Comparison of ENCODE assay signal across 27 cellular contexts in the genomic region with DNA sequence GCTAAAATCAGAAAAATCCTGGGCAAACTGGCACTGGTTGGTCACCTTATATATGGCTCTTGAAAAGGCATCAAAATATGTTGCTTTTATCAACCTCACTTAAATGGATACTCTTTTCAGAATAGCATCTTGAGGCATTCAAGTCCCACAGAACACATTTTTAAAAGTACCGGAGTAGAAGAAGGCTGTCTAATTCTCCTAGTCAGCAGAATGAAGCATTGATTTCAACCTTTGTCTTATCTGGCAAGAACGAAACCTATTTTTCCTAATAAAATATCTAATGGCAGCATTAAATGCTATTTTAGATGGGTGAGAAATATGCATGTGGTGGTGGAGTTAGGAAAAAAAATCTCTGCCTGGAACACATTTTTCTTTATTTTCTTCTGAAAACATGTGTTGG. TPM values are rescaled to one million over a fixed set of nuclear protein-coding genes. Genes with fewer than 3 reads are reported as not detected.
DNase-seq lines count a peak whose midpoint lies in the region; ATAC-seq, FAIRE-seq and TF ChIP-seq lines count a peak whose summit lies in the region.
"Had no signal": no experiment of that assay in that cellular context is flagged by ENCODE, and none has a peak within 500 bp of the region (broad histone marks: within the 10 kb centered on the region; RNA-seq: fewer than 3 reads in every experiment).

No MANE protein-coding gene starts in this region.

- H3K9me3 ChIP-seq in HepG2 (ENCODE audit: low read length) (no peaks in the 10 kb centered on the region), right lobe of liver (no peaks in the 10 kb centered on the region), K562 (replicated peaks; ENCODE audit: control insufficient read depth, insufficient read depth, low read depth, low read length) (no peaks in the 10 kb centered on the region)
- H3K9me3 ChIP-seq: BE2C, BLaER1 had no signal

- H3K27me3 ChIP-seq in HepG2 (ENCODE audit: control insufficient read depth in 1 of 2, insufficient read depth in 2 of 2, low read length in 2 of 2) (no peaks in the 10 kb centered on the region), right lobe of liver (no peaks in the 10 kb centered on the region), K562 (ENCODE audit: control insufficient read depth in 2 of 2, insufficient read depth in 2 of 2, low read length in 2 of 2) (no peaks in the 10 kb centered on the region)
- H3K27me3 ChIP-seq: BE2C, BLaER1 had no signal

- CTCF ChIA-PET in HepG2 (lab: Yijun Ruan, JAX; ENCODE audit: low intra/inter-chr PET ratio, low total read pairs) (no interaction called here), K562 (lab: Yijun Ruan, JAX; ENCODE audit: low intra/inter-chr PET ratio) (no interaction called here)

- H2AFZ ChIP-seq in HepG2 (ENCODE audit: low read length) (no peak overlapping the region), K562 (ENCODE audit: low read depth, low read length) (no peak overlapping the region)

- BruUV-seq in HepG2 (replicated peaks; lab: Mats Ljungman, UMichigan) (no TSS peak), K562 (replicated peaks; lab: Mats Ljungman, UMichigan) (no TSS peak)

- TF ChIP-seq EP300 in HepG2 (IDR thresholded peaks at IDR 0.05; ENCODE audit: low read depth in 2 of 2, low read length in 2 of 2) (no peak), HepG2 (CRISPR knock-in tag; IDR thresholded peaks at IDR 0.05; ENCODE audit: borderline replicate concordance) (no peak), K562 (IDR thresholded peaks at IDR 0.05; ENCODE audit: low read length) (no peak)

- DNase-seq in HepG2 (ENCODE audit: low spot score) (no peak), right lobe of liver (no peak), K562 (ENCODE audit: extremely low read depth in 1 of 4, low spot score in 3 of 4) (no peak)
- DNase-seq: ACHN; BE2C; C1 segment of cervical spinal cord; CD4-positive, alpha-beta memory T cell; CD4-positive, CD25-positive, alpha-beta regulatory T cell; CD8-positive, alpha-beta memory T cell; COR-L47; DMS 273 treated with DMSO at 0.1 percent for 48 hours; DMS153; DMS53; DMS79; DND-41; EL; GDM1 had no signal

- no peaks in the 10 kb centered on the region for H3K79me2 ChIP-seq in HepG2 (ENCODE audit: insufficient read depth, low read length)
- no peaks in the 10 kb centered on the region for H3K79me2 ChIP-seq in K562 (ENCODE audit: control insufficient read depth, insufficient read depth, low read length)

- H3K4me2 ChIP-seq in HepG2 (ENCODE audit: low read depth, low read length) (no peak overlapping the region), K562 (ENCODE audit: insufficient read depth, low read length) (no peak overlapping the region)
- H3K4me2 ChIP-seq: BLaER1 had no signal

- H3K4me3 ChIP-seq in HepG2 (replicated peaks in 1 of 3; ENCODE audit: insufficient read depth in 1 of 3, low read depth in 2 of 3, low read length in 3 of 3) (no peak overlapping the region), right lobe of liver (no peak overlapping the region), K562 (no peak overlapping the region)
- H3K4me3 ChIP-seq: BLaER1, GM12878 had no signal

- POLR2A ChIA-PET in HepG2 (lab: Yijun Ruan, JAX) (no interaction called here), K562 (lab: Yijun Ruan, JAX) (no interaction called here)

- H3K9me1 ChIP-seq in K562 (ENCODE audit: control insufficient read depth, insufficient read depth, low read length): no peaks in the 10 kb centered on the region

- TF ChIP-seq CTCF in HepG2 (CRISPR knock-in tag; IDR thresholded peaks at IDR 0.05) (no peak), right lobe of liver (IDR thresholded peaks at IDR 0.05) (no peak), K562 (IDR thresholded peaks at IDR 0.05 in 2 of 3, conservative IDR thresholded peaks at IDR 0.05 in 1 of 3; ENCODE audit: insufficient read depth in 2 of 3, low read depth in 1 of 3, low read length in 3 of 3) (no peak)

- H3K36me3 ChIP-seq in HepG2 (replicated peaks in 1 of 2; ENCODE audit: control insufficient read depth in 1 of 2, insufficient read depth in 2 of 2, low read length in 2 of 2) (no peaks in the 10 kb centered on the region), right lobe of liver (no peaks in the 10 kb centered on the region), K562 (ENCODE audit: control insufficient read depth, insufficient read depth, low read length) (no peaks in the 10 kb centered on the region)
- H3K36me3 ChIP-seq: BE2C, BLaER1 had no signal

- no peak overlapping the region for H3K27ac ChIP-seq in HepG2 (ENCODE audit: extremely low read length, insufficient read depth, low read length)
- no peak overlapping the region for H3K27ac ChIP-seq in right lobe of liver
- H3K27ac ChIP-seq in K562 (ENCODE audit: extremely low read depth, low read depth, low read length): no peak overlapping the region
- H3K27ac ChIP-seq: 22Rv1, BLaER1 had no signal

- ATAC-seq in HepG2 (no peak), right lobe of liver (no peak), K562 (no peak), GM19324 (IDR thresholded peaks at IDR 0.05; ENCODE audit: low FRiP score, unreplicated experiment) (no peak), HG02852 (IDR thresholded peaks at IDR 0.05; ENCODE audit: unreplicated experiment) (no peak)
- ATAC-seq: GM12878 had no signal

- FAIRE-seq in HepG2 (lab: Jason Lieb, UNC) (no peak), K562 (lab: Jason Lieb, UNC) (no peak)
- FAIRE-seq: GM12878, GM12892, GM18507 had no signal

- H3K9ac ChIP-seq in HepG2 (ENCODE audit: insufficient read depth, low read depth, low read length): no peak overlapping the region
- no peak overlapping the region for H3K9ac ChIP-seq in K562 (ENCODE audit: insufficient read depth in 1 of 2, low read depth in 2 of 2, low read length in 2 of 2)
- H3K9ac ChIP-seq: BLaER1 had no signal

- intact Hi-C loops in HepG2 (cut with micrococcal nuclease; ENCODE audit: unreplicated experiment): no loop called here
- intact Hi-C loops in right lobe of liver (cut with DNase I): loop anchor here in 1 of 2 donors (10.0 kb wide), 1 partner anchor 602 kb away; no protein-coding TSS in a partner anchor
- intact Hi-C loops in K562 (cut with micrococcal nuclease): no loop called here

- TF ChIP-seq RAD21 in HepG2 (CRISPR knock-in tag; IDR thresholded peaks at IDR 0.05) (no peak), K562 (CRISPR knock-in tag; conservative IDR thresholded peaks at IDR 0.05 in 1 of 2, IDR thresholded peaks at IDR 0.05 in 1 of 2) (no peak)

- 43% methylated on average over 2 of the region's 2 CpGs for WGBS in HepG2 (ENCODE audit: low lambda C conversion rate)
- WGBS in right lobe of liver (ENCODE audit: insufficient coverage, low coverage, low lambda C conversion rate, missing lambda C conversion rate): 33% methylated on average over 2 of the region's 2 CpGs
- 3% methylated on average over 2 of the region's 2 CpGs for WGBS in K562 (ENCODE audit: insufficient coverage, low coverage, missing lambda C conversion rate)

- no peak for TF ChIP-seq POLR2A in HepG2 (IDR thresholded peaks at IDR 0.05; ENCODE audit: insufficient read depth in 1 of 2, low read depth in 2 of 2, low read length in 2 of 2)
- TF ChIP-seq POLR2A in right lobe of liver (IDR thresholded peaks at IDR 0.05): no peak
- no peak for TF ChIP-seq POLR2A in K562 (conservative IDR thresholded peaks at IDR 0.05)

- H4K20me1 ChIP-seq in HepG2 (ENCODE audit: insufficient read depth, low read length) (no peaks in the 10 kb centered on the region), K562 (replicated peaks; ENCODE audit: control insufficient read depth, insufficient read depth, low read length) (no peaks in the 10 kb centered on the region)
- H4K20me1 ChIP-seq: BLaER1 had no signal

- H3K4me1 ChIP-seq in HepG2 (ENCODE audit: insufficient read depth, low read length) (no peaks in the 10 kb centered on the region), right lobe of liver (no peaks in the 10 kb centered on the region), K562 (replicated peaks in 1 of 2; ENCODE audit: control insufficient read depth in 2 of 2, insufficient read depth in 2 of 2, low read length in 2 of 2) (no peaks in the 10 kb centered on the region)
- H3K4me1 ChIP-seq: BE2C had no signal

- in situ Hi-C loops in HepG2 (cut with HindIII; ENCODE audit: extremely low pct_ligation_motif_present, low pct_unique_long_range_greater_than_20kb) (no loop called here), K562 (cut with MboI) (loop anchor here (5.0 kb wide), 1 partner anchor 355 kb away; no protein-coding TSS in a partner anchor)

RNA-seq across cellular contexts. Expression of gene TMEFF2, which starts 27.8 kb away (rescaled TPM):
- total RNA-seq in HepG2 (2016; rRNA removed; fragmentation: Illumina TruSeq; extraction: Trizol) (not detected in 2 replicates), right lobe of liver (not detected), K562 (2014; rRNA removed) (not detected in 2 replicates), K562 (2014; rRNA removed; fragmentation: Illumina TruSeq; extraction: Trizol) (not detected in 2 replicates), K562 (2015; rRNA removed; fragmentation: Illumina TruSeq; extraction: Trizol) (not detected in 2 replicates), K562 (2021) (not detected in 2 replicates)
- total RNA-seq in HepG2 (2016; cell fraction: cytosol; rRNA removed; fragmentation: Illumina TruSeq; extraction: Trizol; ENCODE audit: low read depth): not detected in 2 replicates
- not detected in 2 replicates for total RNA-seq in HepG2 (2016; cell fraction: insoluble cytoplasmic fraction; rRNA removed; fragmentation: Illumina TruSeq; extraction: Trizol)
- not detected in 2 replicates for total RNA-seq in HepG2 (2016; cell fraction: membrane; rRNA removed; fragmentation: Illumina TruSeq; extraction: Trizol)
- total RNA-seq in HepG2 (2016; cell fraction: nucleus; rRNA removed; fragmentation: Illumina TruSeq; extraction: Trizol): not detected in 2 replicates
- polyA plus RNA-seq in HepG2 (2011; rRNA removed) (not detected in 2 replicates), K562 (2011; rRNA removed) (not detected in 2 replicates), K562 (2014; fragmentation: Illumina TruSeq; extraction: Trizol) (not detected in 2 replicates), K562 (2014; fragmentation: Nextera tagmentation; extraction: Ambion mirVana) (1 to 10 TPM in 1 of 2 experiments, not detected in 1; 1.4 TPM), K562 (2014; rRNA removed) (not detected in 2 replicates)
- not detected in 2 replicates for polyA plus RNA-seq in HepG2 (2011; cell fraction: cytosol; rRNA removed)
- not detected in 2 replicates for polyA plus RNA-seq in HepG2 (2011; cell fraction: nucleus; rRNA removed)
- polyA plus RNA-seq in HepG2 (2012): not detected in 2 replicates
- not detected in 2 replicates for polyA plus RNA-seq in HepG2 (2016; cell fraction: cytosol; fragmentation: Illumina TruSeq; extraction: Trizol; ENCODE audit: low read depth)
- not detected in 2 replicates for polyA plus RNA-seq in HepG2 (2016; cell fraction: insoluble cytoplasmic fraction; fragmentation: Illumina TruSeq; extraction: Trizol; ENCODE audit: low read depth)
- polyA plus RNA-seq in HepG2 (2016; cell fraction: membrane; fragmentation: Illumina TruSeq; extraction: Trizol; ENCODE audit: low read depth): not detected in 2 replicates
- polyA plus RNA-seq in HepG2 (2016; cell fraction: nucleus; fragmentation: Illumina TruSeq; extraction: Trizol; ENCODE audit: insufficient read depth, low read depth): not detected in 2 replicates
- 0.12 TPM in 1 of 2 replicates, not detected in the other for polyA minus RNA-seq in HepG2 (2011; rRNA and poly(A)+ RNA removed; ENCODE audit: low replicate concordance)
- polyA minus RNA-seq in HepG2 (2011; cell fraction: cytosol; rRNA and poly(A)+ RNA removed): not detected in 2 replicates
- polyA minus RNA-seq in HepG2 (2011; cell fraction: nucleus; rRNA and poly(A)+ RNA removed): 0.13 and 0.25 TPM in 2 replicates
- total RNA-seq in K562 (2011; cell fraction: chromatin; rRNA removed; ENCODE audit: low replicate concordance): not detected in 2 replicates
- not detected in 2 replicates for total RNA-seq in K562 (2011; cell fraction: nucleolus; rRNA removed)
- total RNA-seq in K562 (2011; cell fraction: nucleoplasm; rRNA removed): not detected in 2 replicates
- polyA plus RNA-seq in K562 (2011; cell fraction: cytosol; rRNA removed): not detected in 2 replicates
- not detected in 2 replicates for polyA plus RNA-seq in K562 (2011; cell fraction: nucleus; rRNA removed)
- polyA plus RNA-seq in K562 (2012): 0.04 TPM in 1 of 2 replicates, not detected in the other
- not detected in 2 replicates for polyA minus RNA-seq in K562 (2011; rRNA and poly(A)+ RNA removed)
- polyA minus RNA-seq in K562 (2011; cell fraction: cytosol; rRNA and poly(A)+ RNA removed): not detected in 2 replicates
- 0.13 TPM in 1 of 2 replicates, not detected in the other for polyA minus RNA-seq in K562 (2011; cell fraction: nucleus; rRNA and poly(A)+ RNA removed)
- total RNA-seq: CD4-positive, alpha-beta memory T cell; CD4-positive, CD25-positive, alpha-beta regulatory T cell; CD8-positive, alpha-beta memory T cell; Daoy; G401; GM12878 had no signal
- polyA plus RNA-seq: CD14-positive monocyte; CD4-positive, alpha-beta memory T cell; CD4-positive, CD25-positive, alpha-beta regulatory T cell; CD8-positive, alpha-beta memory T cell; GM12878 had no signal

Comparison
In these comparisons a context has a peak if more than half of its experiments do, and no peak if none do; other contexts are left out.
1. Of the 241 proteins assayed by ChIP-seq in both HepG2 and K562: peak only in HepG2: MAFF and MAFK; only in K562: none; in both: none; in neither: 239.